ENCODE assay signal across 7 cellular contexts in genomic region chrX:104136241-104137019, GRCh38. TPM values are rescaled to one million over a fixed set of nuclear protein-coding genes. Genes with fewer than 3 reads are reported as not detected.
DNase-seq lines count a peak whose midpoint lies in the region; ATAC-seq and TF ChIP-seq lines count a peak whose summit lies in the region.

No MANE protein-coding gene starts in this region.

- 13% methylated on average over 10 of the region's 10 CpGs for WGBS in SK-N-SH (ENCODE audit: low lambda C conversion rate)
- 20 to 31% (median 24%) methylated on average over 10 of the region's 10 CpGs for WGBS in heart left ventricle, 4 donors
- WGBS in prostate gland = 17% methylated on average over 10 of the region's 10 CpGs

- peak; percentile 53 for TF ChIP-seq CTCF in GM12874 (IDR thresholded peaks at IDR 0.05; ENCODE audit: insufficient read depth, low read depth, low read length)
- peak; percentile 87 for TF ChIP-seq CTCF in HFFc6 (IDR thresholded peaks at IDR 0.05)
- TF ChIP-seq CTCF in NB4 (IDR thresholded peaks at IDR 0.05; ENCODE audit: low read depth, low read length) = peak; percentile 58
- peak; percentile 80 for TF ChIP-seq CTCF in SK-N-SH (IDR thresholded peaks at IDR 0.05)
- peak; percentile 52 to 86 (median 70) for TF ChIP-seq CTCF in heart left ventricle (IDR thresholded peaks at IDR 0.05)
- TF ChIP-seq CTCF in prostate gland (IDR thresholded peaks at IDR 0.05) = peak; percentile 28 to 64 (median 58)

- TF ChIP-seq EP300 in SK-N-SH (IDR thresholded peaks at IDR 0.05; ENCODE audit: borderline replicate concordance in 1 of 2, low read depth in 1 of 2, low read length in 1 of 2) = no peak

- ATAC-seq in heart left ventricle = peak; percentile 83 to 91 (median 88)

- no peaks in the 10 kb centered on the region for H4K20me1 ChIP-seq in SK-N-SH (ENCODE audit: insufficient read depth)

- H2AFZ ChIP-seq in SK-N-SH (ENCODE audit: low read depth) = peak overlapping the region; percentile 75; the same call in 1 of the 2 replicates

- peak overlapping the region; percentile 90 for H3K4me3 Mint-ChIP-seq in HFFc6

- no peaks in the 10 kb centered on the region; the same call in 1 of the 2 replicates for H3K27me3 Mint-ChIP-seq in HFFc6 (ENCODE audit: insufficient read depth)

- H3K4me2 ChIP-seq in SK-N-SH = peak overlapping the region; percentile 66

- H3K9ac ChIP-seq in SK-N-SH = peak overlapping the region; percentile 41; the same call in 1 of the 2 replicates

- peak; percentile 78 for DNase-seq in HFFc6
- peak; percentile 76 for DNase-seq in NB4 (ENCODE audit: low read depth)
- DNase-seq in SK-N-SH = peak; percentile 62
- peak; percentile 84 for DNase-seq in amniotic epithelial cell (ENCODE audit: low read depth)
- DNase-seq in heart left ventricle = peak in 4 of 5 donors; percentile 61 to 67 (median 64)
- peak; percentile 70 for DNase-seq in prostate gland (ENCODE audit: low spot score)

- no peaks in the 10 kb centered on the region for H3K36me3 ChIP-seq in SK-N-SH (replicated peaks in 1 of 2; ENCODE audit: control insufficient read depth in 1 of 2, insufficient read depth in 2 of 2, low read length in 1 of 2)
- no peaks in the 10 kb centered on the region for H3K36me3 ChIP-seq in heart left ventricle
- H3K36me3 ChIP-seq in prostate gland = no peaks in the 10 kb centered on the region

- no peak for TF ChIP-seq POLR2A in NB4 (IDR thresholded peaks at IDR 0.05; ENCODE audit: extremely low read depth, insufficient read length)
- no peak for TF ChIP-seq POLR2A in heart left ventricle (IDR thresholded peaks at IDR 0.05)
- no peak for TF ChIP-seq POLR2A in prostate gland (IDR thresholded peaks at IDR 0.05)

- no peaks in the 10 kb centered on the region for H3K9me3 ChIP-seq in SK-N-SH
- no peaks in the 10 kb centered on the region for H3K9me3 ChIP-seq in heart left ventricle
- H3K9me3 ChIP-seq in prostate gland = no peaks in the 10 kb centered on the region

- intact Hi-C loops in heart left ventricle (cut with DNase I) (loop anchor here in 6 of 10 donors (1.0 to 10.0 kb wide), 5 partner anchors 38 to 602 kb away; no protein-coding TSS in a partner anchor), prostate gland (cut with DNase I) (loop anchor here (2.0 to 10.0 kb wide), 2 partner anchors 38 to 442 kb away; no protein-coding TSS in a partner anchor)

- no peaks in the 10 kb centered on the region for H3K9me3 Mint-ChIP-seq in HFFc6

- H3K4me1 Mint-ChIP-seq in HFFc6 (ENCODE audit: low read depth) = peaks cover 8% of the 10 kb centered on the region

- no peaks in the 10 kb centered on the region for H3K79me2 ChIP-seq in SK-N-SH (ENCODE audit: insufficient read depth)

- H3K27ac ChIP-seq in SK-N-SH (ENCODE audit: low read depth in 2 of 2, low read length in 1 of 2) (peak overlapping the region in 1 of 2 experiments; percentile 36; a peak in 1 of 4 replicates), heart left ventricle (peak overlapping the region in 3 of 12 donors; percentile 30 to 53 (median 46)), prostate gland (no peak overlapping the region)

- no peaks in the 10 kb centered on the region for H3K36me3 Mint-ChIP-seq in HFFc6 (ENCODE audit: low read depth)

- H3K27ac Mint-ChIP-seq in HFFc6 = peak overlapping the region; percentile 94

- POLR2A ChIA-PET in SK-N-SH (lab: Yijun Ruan, JAX) = no interaction called here

- H3K4me1 ChIP-seq in SK-N-SH (ENCODE audit: control insufficient read depth in 1 of 2, insufficient read depth in 2 of 2, low read depth in 1 of 2, low read length in 1 of 2) = no peaks in the 10 kb centered on the region
- H3K4me1 ChIP-seq in heart left ventricle = peaks cover 0 to 11% (median 2%) of the 10 kb centered on the region in 12 donors
- H3K4me1 ChIP-seq in prostate gland (replicated peaks) = no peaks in the 10 kb centered on the region

- TF ChIP-seq RAD21 in SK-N-SH (IDR thresholded peaks at IDR 0.05; ENCODE audit: low read length) = peak; percentile 81

- H3F3A ChIP-seq in SK-N-SH (replicated peaks; ENCODE audit: insufficient read depth) = peaks cover 4% of the 10 kb centered on the region

- H3K27me3 ChIP-seq in SK-N-SH (ENCODE audit: insufficient read depth) = no peaks in the 10 kb centered on the region
- peaks cover 0 to 5% (median 0%) of the 10 kb centered on the region in 9 donors for H3K27me3 ChIP-seq in heart left ventricle
- no peaks in the 10 kb centered on the region for H3K27me3 ChIP-seq in prostate gland (replicated peaks; ENCODE audit: insufficient read depth)

- CTCF ChIA-PET in SK-N-SH (lab: Yijun Ruan, JAX) = interaction anchor here (0.6 to 2.1 kb wide), 23 partner anchors 8 to 359 kb away, joined by 3 to 11 read pairs (median 4); partner anchors contain the start of genes SLC25A53 and ZCCHC18

- H3K4me3 ChIP-seq in NB4 (ENCODE audit: low read depth, low read length) = no peak overlapping the region
- H3K4me3 ChIP-seq in SK-N-SH (ENCODE audit: low read depth in 2 of 2, low read length in 1 of 2) = peak overlapping the region; percentile 48 to 58
- H3K4me3 ChIP-seq in heart left ventricle = peak overlapping the region in 10 of 12 donors; percentile 10 to 59 (median 45)
- H3K4me3 ChIP-seq in prostate gland = peak overlapping the region in 1 of 2 donors; percentile 22

- no peaks in the 10 kb centered on the region for H3K9me2 ChIP-seq in SK-N-SH

TF ChIP-seq in SK-N-SH, 30 proteins besides CTCF, POLR2A, EP300 and RAD21:
- TF ChIP-seq EZH2phosphoT487 (IDR thresholded peaks at IDR 0.05; ENCODE audit: borderline replicate concordance, low read depth) (no peak), CHD2 (IDR thresholded peaks at IDR 0.05; ENCODE audit: low read length, partially characterized antibody) (peak; percentile 31), MXI1 (IDR thresholded peaks at IDR 0.05; ENCODE audit: low read depth, low read length) (0 out of 2 replicates have a peak, but pooled peaks have one; percentile 43), SMC3 (IDR thresholded peaks at IDR 0.05; ENCODE audit: low read depth, low read length) (peak; percentile 74), USF2 (IDR thresholded peaks at IDR 0.05; ENCODE audit: borderline replicate concordance, low read depth, low read length) (no peak), YY1 (IDR thresholded peaks at IDR 0.05; ENCODE audit: low read depth) (peak; percentile 26; the same call in 1 of the 2 replicates), GABPA (IDR thresholded peaks at IDR 0.05; ENCODE audit: low read depth) (no peak)
TF ChIP-seq in SK-N-SH: peak in this region for 4.

RNA-seq across cellular contexts. Expression of gene SLC25A53, which starts 20.4 kb away (rescaled TPM):
- total RNA-seq in HFFc6 (2021; fragmentation: NEBNext Ultra II Directional; extraction: Animal tissue kit (Norgen Biotek cat#: 25700)) = 1 to 10 TPM; 4.0 to 5.9 (median 4.6) TPM
- polyA plus RNA-seq in SK-N-SH (2012; rRNA removed) (5.6 and 5.9 TPM in 2 replicates), heart left ventricle (1 to 10 TPM; 6.6 to 8.7 TPM)
- polyA plus RNA-seq in SK-N-SH (2012; cell fraction: cytosol; rRNA removed) = 4.9 and 5.6 TPM in 2 replicates
- 4.9 and 5.2 TPM in 2 replicates for polyA plus RNA-seq in SK-N-SH (2012; cell fraction: nucleus; rRNA removed)
- total RNA-seq in heart left ventricle (10 to 100 TPM in 6 of 9 donors, 1 to 10 TPM in 3; 5.3 to 16.5 (median 11.3) TPM), prostate gland (10 to 100 TPM; 12.1 to 13.1 TPM)

RNA-seq across cellular contexts. Expression of gene ZCCHC18, which starts 24.1 kb away (rescaled TPM):
- total RNA-seq in HFFc6 (2021; fragmentation: NEBNext Ultra II Directional; extraction: Animal tissue kit (Norgen Biotek cat#: 25700)) = 1 to 10 TPM in 1 of 6 experiments, under 1 TPM in 5; 0.09 to 1.5 (median 0.31) TPM
- polyA plus RNA-seq in SK-N-SH (2012; rRNA removed) = 5.9 and 7.5 TPM in 2 replicates
- polyA plus RNA-seq in SK-N-SH (2012; cell fraction: cytosol; rRNA removed) = 5.1 and 5.9 TPM in 2 replicates
- 19.1 and 33.9 TPM in 2 replicates for polyA plus RNA-seq in SK-N-SH (2012; cell fraction: nucleus; rRNA removed)
- total RNA-seq in heart left ventricle = 1 to 10 TPM in 3 of 9 donors, under 1 TPM in 5, not detected in 1; 0.14 to 1.4 (median 0.91) TPM
- polyA plus RNA-seq in heart left ventricle = under 1 TPM; 0.38 to 0.51 TPM
- 10 to 100 TPM in 1 of 2 donors, under 1 TPM in 1; 0.14 to 17.2 TPM for total RNA-seq in prostate gland

RNA-seq across cellular contexts. Expression of gene FAM199X, which starts 29.8 kb away (rescaled TPM):
- 10 to 100 TPM; 15.4 to 18.4 (median 16.8) TPM for total RNA-seq in HFFc6 (2021; fragmentation: NEBNext Ultra II Directional; extraction: Animal tissue kit (Norgen Biotek cat#: 25700))
- polyA plus RNA-seq in SK-N-SH (2012; rRNA removed) = 2.2 and 3.2 TPM in 2 replicates
- polyA plus RNA-seq in SK-N-SH (2012; cell fraction: cytosol; rRNA removed) = 4.0 and 5.3 TPM in 2 replicates
- polyA plus RNA-seq in SK-N-SH (2012; cell fraction: nucleus; rRNA removed) = 2.4 and 5.2 TPM in 2 replicates
- 10 to 100 TPM in 7 of 9 donors, 1 to 10 TPM in 2; 9.0 to 13.9 (median 11.3) TPM for total RNA-seq in heart left ventricle
- polyA plus RNA-seq in heart left ventricle = 10 to 100 TPM in 1 of 2 donors, 1 to 10 TPM in 1; 5.0 to 10.9 TPM
- 10 to 100 TPM; 22.2 to 28.5 TPM for total RNA-seq in prostate gland
